Comparison of ENCODE assay signal across 30 cellular contexts in the genomic region with DNA sequence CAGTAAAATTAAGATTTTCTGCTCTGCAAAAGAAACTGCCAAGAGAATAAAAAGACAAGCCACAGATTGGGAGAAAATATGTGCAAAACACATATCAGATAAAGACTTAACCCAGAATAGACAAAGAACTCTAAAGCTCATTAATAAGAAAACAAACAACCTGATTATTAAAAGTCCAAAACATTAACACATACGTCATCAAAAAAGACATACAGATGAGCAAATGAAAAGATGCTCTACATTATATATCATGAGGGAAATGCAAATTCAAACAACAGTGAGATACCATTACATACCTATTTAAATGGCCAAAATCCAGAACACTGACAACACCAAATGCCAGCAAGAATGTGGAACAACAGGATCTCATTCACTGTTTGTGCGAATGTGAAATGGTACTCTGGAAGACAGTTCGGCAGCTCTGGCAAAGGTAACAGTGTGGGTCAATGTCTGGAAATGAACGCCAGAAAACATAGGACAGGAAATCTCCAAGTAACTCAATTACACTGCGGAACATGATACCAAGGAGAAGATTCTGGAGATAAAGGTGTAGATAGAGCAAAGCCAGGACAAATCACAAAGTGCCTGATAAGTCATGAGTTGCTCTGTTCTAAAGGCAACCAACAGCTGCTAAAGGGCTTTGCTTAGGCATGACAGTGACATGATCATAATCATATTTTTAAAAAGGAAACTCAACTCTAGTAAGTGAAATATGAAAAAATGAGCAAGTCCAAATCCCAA.
"Had no signal": no experiment of that assay in that cellular context is flagged by ENCODE, and none has a peak within 500 bp of the region (broad histone marks: within the 10 kb centered on the region; RNA-seq: fewer than 3 reads in every experiment).

No MANE protein-coding gene starts in this region.

- H3K27ac ChIP-seq: SJSA1, WERI-Rb-1 had no signal

- H3K36me3 ChIP-seq: SJSA1, WERI-Rb-1 had no signal

- ATAC-seq: activated CD8-positive, alpha-beta memory T cell treated with anti-CD3 and anti-CD28 coated beads, Interleukin-2, amount 10 ng/mL, durations not matched to agents 7 days and 5 days; activated naive CD8-positive, alpha-beta T cell treated with anti-CD3 and anti-CD28 coated beads, Interleukin-2, amount 50 U/mL, for 24 hours; Panc1 had no signal

- H3K4me3 ChIP-seq: SJSA1 had no signal

- DNase-seq: activated CD4-positive, alpha-beta memory T cell treated with anti-CD3 and anti-CD28 coated beads, Interleukin-2, amount 10 ng/mL, durations not matched to agents 7 days and 5 days; activated CD4-positive, alpha-beta T cell treated with anti-CD3 and anti-CD28 coated beads for 1 hour; activated CD4-positive, alpha-beta T cell treated with anti-CD3 and anti-CD28 coated beads for 48 hours; activated CD4-positive, CD25-positive, alpha-beta regulatory T cell; activated CD8-positive, alpha-beta memory T cell treated with anti-CD3 and anti-CD28 coated beads for 24 hours; activated CD8-positive, alpha-beta memory T cell treated with anti-CD3 and anti-CD28 coated beads, Interleukin-2, amount 10 ng/mL, durations not matched to agents 7 days and 5 days; activated CD8-positive, alpha-beta memory T cell treated with anti-CD3 and anti-CD28 coated beads, Interleukin-2, amount 50 U/mL, for 48 hours; activated effector memory CD4-positive, alpha-beta T cell treated with Interleukin-2 at 50 U/mL for 16 hours; activated naive CD4-positive, alpha-beta T cell treated with anti-CD3 and anti-CD28 coated beads, Interleukin-2, amount 10 ng/mL, durations not matched to agents 7 days and 5 days; activated naive CD8-positive, alpha-beta T cell treated with anti-CD3 and anti-CD28 coated beads, Interleukin-2, amount 50 U/mL, for 24 hours; activated T-cell treated with anti-CD3 and anti-CD28 coated beads, Interleukin-2, amount 50 U/mL, for 48 hours; anterior cingulate cortex; caudate nucleus; cerebellar nuclear complex; NCI-H1092 treated with DMSO at 0.1 percent for 48 hours; NCI-H1417; NCI-H146; NCI-H187; NCI-H2029 treated with DMSO at 0.1 percent for 48 hours; NCI-H2107; NCI-H2171; NCI-H2227 treated with DMSO at 0.1 percent for 48 hours; NCI-H446; NCI-H510A treated with DMSO at 0.1 percent for 48 hours; NCI-H69; SHP77; T1000; WERI-Rb-1 had no signal

- H3K9me3 ChIP-seq: SJSA1 had no signal

- H3K4me1 ChIP-seq: SJSA1 had no signal

- H3K27me3 ChIP-seq: SJSA1 had no signal
